In the genomic region with DNA sequence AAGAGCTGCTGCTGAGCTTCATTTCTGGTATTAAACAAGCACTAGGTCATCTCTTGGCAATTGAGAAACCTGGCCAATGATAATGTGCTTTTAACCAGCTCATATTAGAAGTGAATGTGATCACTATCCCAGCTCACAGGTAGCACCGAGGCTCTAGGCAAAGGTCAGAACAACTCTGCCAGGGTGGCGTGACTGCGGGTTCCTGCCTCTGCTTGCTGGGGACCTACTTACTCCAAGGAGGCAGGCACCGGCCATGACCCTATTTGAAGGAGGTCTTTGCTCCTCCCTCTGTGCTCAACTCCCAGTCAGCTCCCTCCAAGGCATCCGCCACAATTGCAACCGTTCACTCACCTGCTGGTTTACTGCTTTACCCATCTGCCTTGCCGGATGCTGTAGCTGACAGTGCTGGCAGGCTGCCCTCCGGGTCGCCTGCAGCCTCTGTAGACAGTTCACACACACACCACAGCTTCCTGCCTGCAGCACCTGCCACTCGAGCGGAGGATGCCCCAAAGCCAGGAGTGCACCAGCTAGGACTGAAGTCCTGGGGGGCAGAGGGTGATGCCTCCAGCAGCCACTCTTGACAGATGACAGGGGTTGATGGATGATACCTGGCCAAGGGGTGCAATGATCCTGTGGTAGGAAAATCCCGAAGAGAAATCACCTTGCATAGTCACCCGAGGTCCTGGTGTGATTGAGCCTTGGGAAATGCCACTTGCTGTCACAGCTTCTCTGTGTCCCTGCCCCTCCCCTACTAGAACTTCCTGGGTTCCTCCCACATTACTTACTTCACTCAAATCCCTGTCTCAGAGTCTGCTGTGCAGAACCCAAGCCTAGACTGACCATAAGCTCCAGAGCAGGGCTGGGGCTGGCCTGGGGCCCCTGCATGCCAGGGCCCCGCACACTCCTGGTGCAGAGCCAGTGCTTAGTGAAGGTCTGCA, we compare ENCODE assay signal across 8 cellular contexts. TPM values are rescaled to one million over a fixed set of nuclear protein-coding genes. Genes with fewer than 3 reads are reported as not detected.
A peak's percentile ranks its signal among the peaks of the same experiment; 100 is the strongest.
DNase-seq lines count a peak whose midpoint lies in the region; ATAC-seq and TF ChIP-seq lines count a peak whose summit lies in the region.
"Had no signal": no experiment of that assay in that cellular context is flagged by ENCODE, and none has a peak within 500 bp of the region (broad histone marks: within the 10 kb centered on the region; RNA-seq: fewer than 3 reads in every experiment).

No MANE protein-coding gene starts in this region.

- no peak overlapping the region for H3K27ac Mint-ChIP-seq in GM23338

- no peak overlapping the region for H3K4me3 Mint-ChIP-seq in GM23338

- H3K4me1 ChIP-seq in GM23338 (ENCODE audit: insufficient read depth) = peaks cover 5% of the 10 kb centered on the region

- no peaks in the 10 kb centered on the region for H3K36me3 Mint-ChIP-seq in GM23338 (ENCODE audit: low read depth)

- H3K9me3 Mint-ChIP-seq in GM23338 = no peaks in the 10 kb centered on the region; the same call in 2 of the 3 replicates

- H3K27me3 ChIP-seq in brain microvascular endothelial cell (replicated peaks) = peaks cover 18% of the 10 kb centered on the region
- H3K27me3 ChIP-seq in GM23338 (ENCODE audit: insufficient read depth) = peaks cover 24% of the 10 kb centered on the region

- H3F3A ChIP-seq in GM23338 (replicated peaks; ENCODE audit: low read depth) = no peaks in the 10 kb centered on the region

- H2AFZ ChIP-seq in GM23338 = no peak overlapping the region

- no peak overlapping the region for H3K4me2 ChIP-seq in GM23338

- DNase-seq in NCI-H2029 treated with DMSO at 0.1 percent for 48 hours (lab: John Stamatoyannopoulos, UW) (peak; percentile 91), brain microvascular endothelial cell (no peak), GM23338 (ENCODE audit: low spot score) (no peak)
- peak; percentile 31 for DNase-seq in activated CD8-positive, alpha-beta memory T cell treated with anti-CD3 and anti-CD28 coated beads, Interleukin-2, amount 50 U/mL, for 1 hour (ENCODE audit: extremely low read depth)
- DNase-seq in stimulated activated CD4-positive, alpha-beta T cell treated with anti-CD3 and anti-CD28 coated beads, Interleukin-12 subunit alpha, Interleukin-12 subunit beta, amount 100 ng/mL, for 4 hours = peak; percentile 45

- H3K27me3 Mint-ChIP-seq in GM23338 (ENCODE audit: insufficient read depth, low read depth, poor library complexity) = peaks cover 28% of the 10 kb centered on the region

- no peaks in the 10 kb centered on the region for H3K36me3 ChIP-seq in brain microvascular endothelial cell (replicated peaks)
- H3K36me3 ChIP-seq in GM23338 (ENCODE audit: insufficient read depth) = no peaks in the 10 kb centered on the region

- peak; percentile 85 for ATAC-seq in GM21447 (IDR thresholded peaks at IDR 0.05; ENCODE audit: unreplicated experiment)
- no peak for ATAC-seq in HG02571 (IDR thresholded peaks at IDR 0.05; ENCODE audit: unreplicated experiment)
- no peak; the same call in 1 of the 3 replicates for ATAC-seq in GM23338

- H3K79me2 ChIP-seq in GM23338 (replicated peaks; ENCODE audit: insufficient read depth) = no peaks in the 10 kb centered on the region

- no peaks in the 10 kb centered on the region for H3K9me2 ChIP-seq in GM23338 (ENCODE audit: insufficient read depth)

- H3K27ac ChIP-seq in brain microvascular endothelial cell = no peak overlapping the region
- no peak overlapping the region for H3K27ac ChIP-seq in GM23338 (ENCODE audit: low read depth)

- TF ChIP-seq CTCF in brain microvascular endothelial cell (IDR thresholded peaks at IDR 0.05; ENCODE audit: low read depth, low read length, missing control alignments) (no peak), GM23338 (conservative IDR thresholded peaks at IDR 0.05; ENCODE audit: low read depth in 2 of 2) (no peak)

- H3K4me3 ChIP-seq in brain microvascular endothelial cell (ENCODE audit: low read depth, low read length) = no peak overlapping the region
- no peak overlapping the region for H3K4me3 ChIP-seq in GM23338

- in situ Hi-C loops in brain microvascular endothelial cell (cut with HindIII; ENCODE audit: low pct_ligation_motif_present, low sequenced_read_pairs) = no loop called here

- H4K20me1 ChIP-seq in GM23338 (replicated peaks; ENCODE audit: insufficient read depth) = no peaks in the 10 kb centered on the region

- peaks cover 21% of the 10 kb centered on the region for H3K4me1 Mint-ChIP-seq in GM23338

TF ChIP-seq in GM23338, 12 proteins besides CTCF, POLR2A, EP300 and RAD21:
- TF ChIP-seq ZNF114 (CRISPR knock-in tag; IDR thresholded peaks at IDR 0.05) = no peak
- TF ChIP-seq ETS1 (IDR thresholded peaks at IDR 0.05) = no peak
- no peak for TF ChIP-seq JUNB (IDR thresholded peaks at IDR 0.05; ENCODE audit: unreplicated experiment)

RNA-seq across cellular contexts. Expression of gene VSX1, which starts 8.8 kb away (rescaled TPM):
- total RNA-seq in GM23338 (2014; rRNA removed; shearing (Covaris generic)) = 0.16 and 0.73 TPM in 2 replicates
- polyA plus RNA-seq in GM23338 (2016; fragmentation: Nextera tagmentation; extraction: Ambion mirVana) = not detected in 2 replicates
- total RNA-seq: skeletal muscle tissue had no signal

RNA-seq across cellular contexts. Expression of gene ACSS1, which starts 32.8 kb away (rescaled TPM):
- total RNA-seq in GM23338 (2014; rRNA removed; shearing (Covaris generic)) = 2.7 and 4.1 TPM in 2 replicates
- 1.1 and 1.3 TPM in 2 replicates for polyA plus RNA-seq in GM23338 (2016; fragmentation: Nextera tagmentation; extraction: Ambion mirVana)

Comparison
In these comparisons a context has a peak if more than half of its experiments do, and no peak if none do; other contexts are left out.
1. DNase-seq: peak in NCI-H2029 treated with DMSO at 0.1 percent for 48 hours (single experiment), activated CD8-positive, alpha-beta memory T cell treated with anti-CD3 and anti-CD28 coated beads, Interleukin-2, amount 50 U/mL, for 1 hour (single experiment) and stimulated activated CD4-positive, alpha-beta T cell treated with anti-CD3 and anti-CD28 coated beads, Interleukin-12 subunit alpha, Interleukin-12 subunit beta, amount 100 ng/mL, for 4 hours (single experiment); none in brain microvascular endothelial cell (single experiment) and GM23338 (single experiment).